Comparison of ENCODE assay signal across 19 cellular contexts in the genomic region with DNA sequence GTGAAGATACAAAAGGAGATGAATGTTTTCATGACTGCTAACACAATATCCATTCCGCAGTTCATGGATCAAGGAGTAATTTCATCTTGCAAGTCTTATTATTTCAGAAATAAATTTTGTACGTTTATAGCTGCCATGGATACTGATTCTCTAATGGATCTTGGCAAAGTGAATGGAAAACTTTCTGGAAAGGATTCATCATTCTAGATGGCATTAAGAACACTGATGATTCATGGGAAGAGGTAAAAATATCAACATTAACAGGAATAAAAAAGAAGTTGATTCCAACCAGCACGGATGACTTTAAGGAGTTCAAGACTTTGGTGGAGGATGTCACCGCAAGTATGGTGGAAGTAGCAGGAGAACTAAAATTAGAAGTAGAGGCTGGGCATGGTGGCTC. TPM values are rescaled to one million over a fixed set of nuclear protein-coding genes. Genes with fewer than 3 reads are reported as not detected.
DNase-seq lines count a peak whose midpoint lies in the region; ATAC-seq, FAIRE-seq and TF ChIP-seq lines count a peak whose summit lies in the region.
"Had no signal": no experiment of that assay in that cellular context is flagged by ENCODE, and none has a peak within 500 bp of the region (broad histone marks: within the 10 kb centered on the region; RNA-seq: fewer than 3 reads in every experiment).

No MANE protein-coding gene starts in this region.

- H3K9ac ChIP-seq in endothelial cell of umbilical vein (replicated peaks; ENCODE audit: extremely low read depth, insufficient read depth, low read length) = no peak overlapping the region
- H3K9ac ChIP-seq: BLaER1 treated with 17β-estradiol and CSF1 and Interleukin-3, amounts not matched to agents 10 nM and 100 nM had no signal

- TF ChIP-seq CTCF in endothelial cell of umbilical vein (IDR thresholded peaks at IDR 0.05; ENCODE audit: extremely low read depth in 1 of 2, insufficient read depth in 1 of 2, low read depth in 1 of 2, low read length in 2 of 2) = no peak

- ATAC-seq in HG03521 (IDR thresholded peaks at IDR 0.05; ENCODE audit: unreplicated experiment) = no peak
- ATAC-seq: CD8-positive, alpha-beta T cell; GM12878; HCT116; HepG2 had no signal

- no peaks in the 10 kb centered on the region for H3K9me3 ChIP-seq in endothelial cell of umbilical vein (replicated peaks; ENCODE audit: control insufficient read depth, insufficient read depth, low read length)

- H3K4me3 ChIP-seq in endothelial cell of umbilical vein (replicated peaks in 1 of 3; ENCODE audit: insufficient read depth in 1 of 3, low read depth in 1 of 3, low read length in 3 of 3) = no peak overlapping the region
- H3K4me3 ChIP-seq: BLaER1 treated with 17β-estradiol and CSF1 and Interleukin-3, amounts not matched to agents 10 nM and 100 nM; GM12878 had no signal

- CTCF ChIA-PET in endothelial cell of umbilical vein (lab: Charles Lee) = interaction anchor here (1.3 to 2.4 kb wide), 2 partner anchors 61 to 68 kb away, joined by 4 to 11 read pairs; no protein-coding TSS in a partner anchor

- dilution Hi-C loops in endothelial cell of umbilical vein (cut with MboI; ENCODE audit: extremely low pct_ligation_motif_present, low sequenced_read_pairs) = no loop called here

- peaks cover 0 to 2% of the 10 kb centered on the region in 2 experiments for H3K36me3 ChIP-seq in endothelial cell of umbilical vein (ENCODE audit: control insufficient read depth in 2 of 2, extremely low read depth in 1 of 2, insufficient read depth in 2 of 2, low read length in 2 of 2)

- intact Hi-C loops in endothelial cell of umbilical vein (cut with micrococcal nuclease) = no loop called here

- FAIRE-seq in endothelial cell of umbilical vein (lab: Jason Lieb, UNC) = no peak
- FAIRE-seq: GM12878, HepG2 had no signal

- DNase-seq in M059J (ENCODE audit: low read depth) (peak; percentile 22), endothelial cell of umbilical vein (ENCODE audit: low read depth, low spot score) (peak; percentile 10), fibroblast of peridontal ligament (ENCODE audit: extremely low read depth) (peak; percentile 42), NCI-H1436 treated with DMSO at 0.1 percent for 48 hours (lab: John Stamatoyannopoulos, UW) (no peak), activated gamma-delta T cell (lab: John Stamatoyannopoulos, UW) (no peak), NAMALWA (ENCODE audit: low spot score) (no peak)
- DNase-seq: Calu3; CD8-positive, alpha-beta T cell; DMS79 treated with DMSO at 0.1 percent for 48 hours; EL; GOT3; H7; HFFc6 had no signal

- peaks cover 20% of the 10 kb centered on the region for H3K79me2 ChIP-seq in endothelial cell of umbilical vein (ENCODE audit: control insufficient read depth, insufficient read depth, low read length)

- POLR2A ChIA-PET in endothelial cell of umbilical vein (lab: Charles Lee) = no interaction called here

- H2AFZ ChIP-seq in endothelial cell of umbilical vein (ENCODE audit: low read depth, low read length) = no peak overlapping the region

- no peak for TF ChIP-seq POLR2A in endothelial cell of umbilical vein (IDR thresholded peaks at IDR 0.05; ENCODE audit: low read depth, low read length)

- no peaks in the 10 kb centered on the region for H3K27me3 ChIP-seq in endothelial cell of umbilical vein (ENCODE audit: control insufficient read depth in 2 of 2, insufficient read depth in 2 of 2, low read length in 2 of 2)
- H3K27me3 ChIP-seq: BLaER1 treated with 17β-estradiol and CSF1 and Interleukin-3, amounts not matched to agents 10 nM and 100 nM had no signal

- H4K20me1 ChIP-seq in endothelial cell of umbilical vein (replicated peaks; ENCODE audit: control insufficient read depth, extremely low read depth, insufficient read depth, low read length) = no peaks in the 10 kb centered on the region

- no TSS peak for BruUV-seq in endothelial cell of umbilical vein (replicated peaks; lab: Mats Ljungman, UMichigan)

- no peaks in the 10 kb centered on the region for H3K9me1 ChIP-seq in endothelial cell of umbilical vein (replicated peaks; ENCODE audit: control insufficient read depth, extremely low read depth, insufficient read depth, low read length)

- no peak overlapping the region for H3K4me2 ChIP-seq in endothelial cell of umbilical vein (ENCODE audit: insufficient read depth, low read length)
- H3K4me2 ChIP-seq: BLaER1 treated with 17β-estradiol and CSF1 and Interleukin-3, amounts not matched to agents 10 nM and 100 nM had no signal

- H3K27ac ChIP-seq in endothelial cell of umbilical vein (ENCODE audit: insufficient read depth, low read depth, low read length) = no peak overlapping the region
- H3K27ac ChIP-seq: BLaER1 treated with 17β-estradiol and CSF1 and Interleukin-3, amounts not matched to agents 10 nM and 100 nM had no signal

- H3K4me1 ChIP-seq in endothelial cell of umbilical vein (ENCODE audit: control insufficient read depth, extremely low read depth, insufficient read depth, low read length) = no peaks in the 10 kb centered on the region
- H3K4me1 ChIP-seq: BLaER1 treated with 17β-estradiol and CSF1 and Interleukin-3, amounts not matched to agents 10 nM and 100 nM had no signal

TF ChIP-seq in endothelial cell of umbilical vein, 7 proteins besides CTCF, POLR2A, EP300 and RAD21:
- TF ChIP-seq JUN (IDR thresholded peaks at IDR 0.05; ENCODE audit: borderline replicate concordance, insufficient read depth, insufficient read length, low read depth) = no peak
- TF ChIP-seq MYC (IDR thresholded peaks at IDR 0.05; ENCODE audit: low read depth, low read length) = no peak
- no peak for TF ChIP-seq FOS (IDR thresholded peaks at IDR 0.05; ENCODE audit: borderline replicate concordance, insufficient read depth, low read length)
- no peak for TF ChIP-seq GATA2 (IDR thresholded peaks at IDR 0.05; ENCODE audit: insufficient read depth, insufficient read length, low read depth, low read length)
- TF ChIP-seq MAX (IDR thresholded peaks at IDR 0.05; ENCODE audit: insufficient read depth, insufficient read length) = no peak
- TF ChIP-seq EZH2 (IDR thresholded peaks at IDR 0.05; ENCODE audit: borderline replicate concordance, low read depth, low read length, severe bottlenecking) = no peak
- no peak for TF ChIP-seq POLR2AphosphoS5 (IDR thresholded peaks at IDR 0.05; ENCODE audit: insufficient read depth, low read depth, low read length)

RNA-seq across cellular contexts. Expression of gene HUS1B, which starts 2.8 kb away (rescaled TPM):
- total RNA-seq in M059J (2014; rRNA removed; shearing (Covaris generic)) = 0.15 and 0.54 TPM in 2 replicates
- total RNA-seq in endothelial cell of umbilical vein = 1.2 and 1.8 TPM in 2 replicates
- 0.25 and 0.33 TPM in 2 replicates for polyA plus RNA-seq in endothelial cell of umbilical vein
- polyA plus RNA-seq in endothelial cell of umbilical vein (2011; cell fraction: cytosol; rRNA removed) = 0.36 and 0.54 TPM in 2 replicates
- 0.70 and 1.1 TPM in 2 replicates for polyA plus RNA-seq in endothelial cell of umbilical vein (2011; cell fraction: nucleus; rRNA removed)
- polyA plus RNA-seq in endothelial cell of umbilical vein (2012) = 0.34 and 0.35 TPM in 2 replicates
- 2.0 and 2.3 TPM in 2 replicates for polyA minus RNA-seq in endothelial cell of umbilical vein
- polyA minus RNA-seq in endothelial cell of umbilical vein (2011; cell fraction: cytosol; rRNA and poly(A)+ RNA removed) = not detected
- polyA minus RNA-seq in endothelial cell of umbilical vein (2011; cell fraction: nucleus; rRNA and poly(A)+ RNA removed) = 3.7 and 7.5 TPM in 2 replicates
- total RNA-seq: G401 had no signal

RNA-seq across cellular contexts. Expression of gene EXOC2, which starts 38.8 kb away (rescaled TPM):
- total RNA-seq in M059J (2014; rRNA removed; shearing (Covaris generic)) = 40.4 and 62.2 TPM in 2 replicates
- total RNA-seq in endothelial cell of umbilical vein = 30.8 and 39.7 TPM in 2 replicates
- polyA plus RNA-seq in endothelial cell of umbilical vein = 17.2 and 18.2 TPM in 2 replicates
- 20.6 and 22.1 TPM in 2 replicates for polyA plus RNA-seq in endothelial cell of umbilical vein (2011; cell fraction: cytosol; rRNA removed)
- polyA plus RNA-seq in endothelial cell of umbilical vein (2011; cell fraction: nucleus; rRNA removed) = 33.4 and 38.3 TPM in 2 replicates
- 27.8 and 35.4 TPM in 2 replicates for polyA plus RNA-seq in endothelial cell of umbilical vein (2012)
- polyA minus RNA-seq in endothelial cell of umbilical vein = 52.6 and 54.1 TPM in 2 replicates
- polyA minus RNA-seq in endothelial cell of umbilical vein (2011; cell fraction: cytosol; rRNA and poly(A)+ RNA removed) = 12.1 TPM
- 48.1 and 57.1 TPM in 2 replicates for polyA minus RNA-seq in endothelial cell of umbilical vein (2011; cell fraction: nucleus; rRNA and poly(A)+ RNA removed)

Comparison
In these comparisons a context has a peak if more than half of its experiments do, and no peak if none do; other contexts are left out.
1. DNase-seq: peak in M059J (single experiment), endothelial cell of umbilical vein (single experiment) and fibroblast of peridontal ligament (single experiment); none in NCI-H1436 treated with DMSO at 0.1 percent for 48 hours (single experiment), activated gamma-delta T cell (single experiment) and NAMALWA (single experiment).